ENCODE assay signal across 11 cellular contexts in genomic region chr19:1649706-1650626, GRCh38. TPM values are rescaled to one million over a fixed set of nuclear protein-coding genes. Genes with fewer than 3 reads are reported as not detected.
DNase-seq lines count a peak whose midpoint lies in the region; ATAC-seq and TF ChIP-seq lines count a peak whose summit lies in the region.
"Had no signal": no experiment of that assay in that cellular context is flagged by ENCODE, and none has a peak within 500 bp of the region (broad histone marks: within the 10 kb centered on the region; RNA-seq: fewer than 3 reads in every experiment).

No MANE protein-coding gene starts in this region.

- H3K4me1 ChIP-seq in spleen (peaks cover 18 to 87% (median 59%) of the 10 kb centered on the region in 6 donors), colonic mucosa (peaks cover 4% of the 10 kb centered on the region)

- intact Hi-C loops in activated CD4-positive, alpha-beta T cell treated with anti-CD3 and anti-CD28 coated beads for 36 hours (cut with DNase I, micrococcal nuclease): loop anchor here (5.0 kb wide), 2 partner anchors 58 to 968 kb away; partner anchors contain the start of gene MBD3 (in 1 of the 2)
- intact Hi-C loops in spleen (cut with DNase I; ENCODE audit: low total_unique reads): loop anchor here (5.0 kb wide), 1 partner anchor 43 kb away; the partner anchor contains the start of gene UQCR11
- intact Hi-C loops in colonic mucosa (cut with DNase I): loop anchor here (5.0 kb wide), 1 partner anchor 33 kb away; no protein-coding TSS in a partner anchor

- H3K4me1 Mint-ChIP-seq in activated CD4-positive, alpha-beta T cell treated with anti-CD3 and anti-CD28 coated beads for 36 hours: peaks cover 32% of the 10 kb centered on the region

- WGBS in spleen, 5 donors: 80 to 90% (median 87%) methylated on average over 19 to 20 of the region's 20 CpGs

- H3K27me3 Mint-ChIP-seq in activated CD4-positive, alpha-beta T cell treated with anti-CD3 and anti-CD28 coated beads for 36 hours: no peaks in the 10 kb centered on the region

- peak overlapping the region; percentile 96 for H3K9ac ChIP-seq in SK-N-MC (ENCODE audit: insufficient read length)
- peak overlapping the region in 1 of 2 donors; percentile 19 for H3K9ac ChIP-seq in colonic mucosa (ENCODE audit: low read depth in 2 of 2, low read length in 2 of 2)

- H3K36me3 ChIP-seq in SK-N-MC (ENCODE audit: insufficient read depth, low read length): peaks cover 53% of the 10 kb centered on the region
- peaks cover 0 to 52% (median 25%) of the 10 kb centered on the region in 6 donors for H3K36me3 ChIP-seq in spleen
- no peaks in the 10 kb centered on the region for H3K36me3 ChIP-seq in colonic mucosa
- H3K36me3 ChIP-seq: upper lobe of right lung had no signal

- H3K27ac ChIP-seq in SK-N-MC (peak overlapping the region; percentile 97), spleen (peak overlapping the region in 7 of 8 donors; percentile 32 to 100 (median 87)), colonic mucosa (no peak overlapping the region)

- peak overlapping the region; percentile 43 for H3K27ac Mint-ChIP-seq in activated CD4-positive, alpha-beta T cell treated with anti-CD3 and anti-CD28 coated beads for 36 hours

- no peaks in the 10 kb centered on the region for H3K9me3 Mint-ChIP-seq in activated CD4-positive, alpha-beta T cell treated with anti-CD3 and anti-CD28 coated beads for 36 hours (ENCODE audit: low read depth)

- no peak for TF ChIP-seq POLR2A in spleen (IDR thresholded peaks at IDR 0.05)

- H3K9me3 ChIP-seq in SK-N-MC (ENCODE audit: low read depth, low read length): no peaks in the 10 kb centered on the region
- H3K9me3 ChIP-seq in spleen: no peaks in the 10 kb centered on the region
- H3K9me3 ChIP-seq in colonic mucosa: no peaks in the 10 kb centered on the region
- H3K9me3 ChIP-seq: upper lobe of right lung had no signal

- no peak for DNase-seq in activated CD4-positive, alpha-beta T cell treated with anti-CD3 and anti-CD28 coated beads for 36 hours
- no peak for DNase-seq in activated CD4-positive, alpha-beta T cell treated with anti-CD3 and anti-CD28 coated beads for 48 hours
- DNase-seq in SK-N-MC (ENCODE audit: low read depth, low spot score): no peak
- no peak for DNase-seq in fibroblast of mammary gland (ENCODE audit: low read depth)
- peak; percentile 73 for DNase-seq in spleen
- DNase-seq in AML-193 (lab: John Stamatoyannopoulos, UW): no peak
- DNase-seq in colonic mucosa: no peak
- DNase-seq: activated CD4-positive, CD25-positive, alpha-beta regulatory T cell; right cardiac atrium; upper lobe of right lung had no signal

- peak overlapping the region; percentile 88 for H3K4me3 Mint-ChIP-seq in activated CD4-positive, alpha-beta T cell treated with anti-CD3 and anti-CD28 coated beads for 36 hours

- POLR2A ChIA-PET in activated CD4-positive, alpha-beta T cell treated with anti-CD3 and anti-CD28 coated beads for 36 hours (lab: Charles Lee): interaction anchor here (0.6 to 1.1 kb wide), 2 partner anchors 9 to 209 kb away, joined by 3 to 8 read pairs; no protein-coding TSS in a partner anchor

- CTCF ChIA-PET in activated CD4-positive, alpha-beta T cell treated with anti-CD3 and anti-CD28 coated beads for 36 hours (lab: Charles Lee): interaction anchor here (0.6 to 1.2 kb wide), 2 partner anchors 25 to 44 kb away, joined by 4 to 6 read pairs; no protein-coding TSS in a partner anchor

- H3K4me3 ChIP-seq in SK-N-MC (peak overlapping the region; percentile 88), fibroblast of mammary gland (ENCODE audit: control insufficient read depth, low read depth, low read length) (peak overlapping the region; percentile 67), spleen (peak overlapping the region in 5 of 8 donors; percentile 92 to 98 (median 97)), colonic mucosa (no peak overlapping the region)

- TF ChIP-seq CTCF in fibroblast of mammary gland (conservative IDR thresholded peaks at IDR 0.05; ENCODE audit: control insufficient read depth, insufficient read depth, low read depth, low read length): no peak
- no peak for TF ChIP-seq CTCF in spleen (IDR thresholded peaks at IDR 0.05 in 8 of 11, conservative IDR thresholded peaks at IDR 0.05 in 3 of 11)
- no peak for TF ChIP-seq CTCF in colonic mucosa (IDR thresholded peaks at IDR 0.05)

- H3K36me3 Mint-ChIP-seq in activated CD4-positive, alpha-beta T cell treated with anti-CD3 and anti-CD28 coated beads for 36 hours (ENCODE audit: low read depth): peaks cover 20% of the 10 kb centered on the region

- ATAC-seq in activated CD4-positive, alpha-beta T cell treated with anti-CD3 and anti-CD28 coated beads for 36 hours: no peak
- ATAC-seq in GM21786 (IDR thresholded peaks at IDR 0.05; ENCODE audit: unreplicated experiment): no peak
- ATAC-seq: right cardiac atrium, upper lobe of right lung had no signal

- H3K27me3 ChIP-seq in spleen (replicated peaks in 1 of 7) (peaks cover 0 to 10% (median 0%) of the 10 kb centered on the region in 7 donors), colonic mucosa (no peaks in the 10 kb centered on the region)
- H3K27me3 ChIP-seq: upper lobe of right lung had no signal

RNA-seq across cellular contexts. Expression of gene TCF3, which starts 2.4 kb away (rescaled TPM):
- 100 to 1,000 TPM; 115 to 133 TPM for total RNA-seq in activated CD4-positive, alpha-beta T cell treated with anti-CD3 and anti-CD28 coated beads for 36 hours
- total RNA-seq in spleen (100 to 1,000 TPM in 5 of 7 donors, 10 to 100 TPM in 2; 79.2 to 135 (median 107) TPM), colonic mucosa (100 to 1,000 TPM in 1 of 2 donors, 10 to 100 TPM in 1; 64.2 to 114 TPM)
- polyA plus RNA-seq in spleen: 10 to 100 TPM; 81.0 to 96.5 (median 88.9) TPM

RNA-seq across cellular contexts. Expression of gene UQCR11, which starts 44.7 kb away (rescaled TPM):
- total RNA-seq in activated CD4-positive, alpha-beta T cell treated with anti-CD3 and anti-CD28 coated beads for 36 hours: 100 to 1,000 TPM; 152 to 226 TPM
- total RNA-seq in spleen (100 to 1,000 TPM in 4 of 7 donors, 10 to 100 TPM in 3; 40.9 to 165 (median 129) TPM), colonic mucosa (100 to 1,000 TPM; 325 to 336 TPM)
- 100 to 1,000 TPM in 2 of 3 donors, 10 to 100 TPM in 1; 93.4 to 153 (median 145) TPM for polyA plus RNA-seq in spleen

RNA-seq across cellular contexts. Expression of gene MBD3, which starts 57.3 kb away (rescaled TPM):
- 10 to 100 TPM; 68.9 to 87.5 TPM for total RNA-seq in activated CD4-positive, alpha-beta T cell treated with anti-CD3 and anti-CD28 coated beads for 36 hours
- total RNA-seq in spleen: 10 to 100 TPM; 57.4 to 80.9 (median 74.3) TPM
- 100 to 1,000 TPM in 1 of 3 donors, 10 to 100 TPM in 2; 62.2 to 177 (median 89.3) TPM for polyA plus RNA-seq in spleen
- total RNA-seq in colonic mucosa: 100 to 1,000 TPM in 1 of 2 donors, 10 to 100 TPM in 1; 44.9 to 109 TPM
